19 cellular contexts compared by ENCODE assay signal in the genomic region with DNA sequence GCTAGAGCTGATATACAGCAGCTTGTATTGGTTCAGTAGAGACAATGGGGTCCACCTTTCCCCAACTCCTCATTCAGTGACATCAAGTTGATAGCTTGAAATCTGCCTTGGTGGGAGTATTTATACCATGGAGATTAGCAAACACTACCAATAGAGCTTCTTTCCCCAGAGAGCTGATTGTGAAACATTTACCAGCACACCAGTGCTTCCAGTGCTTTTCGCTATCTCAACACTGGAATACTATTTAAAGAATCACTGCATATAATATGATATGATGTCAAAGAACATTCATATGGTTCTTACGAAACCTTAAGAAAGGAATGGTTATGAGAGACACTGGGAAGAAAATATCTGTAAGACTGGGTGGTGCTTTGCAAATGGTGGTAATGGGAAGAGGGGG.
"Had no signal": no experiment of that assay in that cellular context is flagged by ENCODE, and none has a peak within 500 bp of the region (broad histone marks: within the 10 kb centered on the region; RNA-seq: fewer than 3 reads in every experiment).

No MANE protein-coding gene starts in this region.

- H3K27me3 ChIP-seq: gastrocnemius medialis, heart left ventricle, ovary, upper lobe of right lung had no signal

- DNase-seq: activated CD4-positive, alpha-beta T cell treated with anti-CD3 and anti-CD28 coated beads, Interleukin-2, amount 50 U/mL, for 1 hour; activated CD4-positive, CD25-positive, alpha-beta regulatory T cell; activated CD8-positive, alpha-beta memory T cell treated with anti-CD3 and anti-CD28 coated beads for 24 hours; activated gamma-delta T cell treated with Interleukin-2 at 50 U/mL for 16 hours; activated naive CD8-positive, alpha-beta T cell treated with anti-CD3 and anti-CD28 coated beads for 36 hours; aorta; dorsolateral prefrontal cortex; endodermal cell; gastrocnemius medialis; heart left ventricle; immature natural killer cell; naive B cell; ovary; stimulated activated CD4-positive, alpha-beta T cell treated with anti-CD3 and anti-CD28 coated beads, Interleukin-1b, Interleukin-23, amount 100 ng/mL, for 48 hours; stimulated activated naive CD8-positive, alpha-beta T cell treated with anti-CD3 and anti-CD28 coated beads, Interleukin-15, amount 100 ng/mL, for 72 hours; upper lobe of right lung had no signal

- H3K27ac ChIP-seq: cardiac muscle cell, dorsolateral prefrontal cortex, gastrocnemius medialis, heart left ventricle, neural progenitor cell, ovary, upper lobe of right lung had no signal

- H3K36me3 ChIP-seq: cardiac muscle cell, gastrocnemius medialis, heart left ventricle, neural progenitor cell, ovary, upper lobe of right lung had no signal

- H3K9ac ChIP-seq: neural progenitor cell had no signal

- H3K9me3 ChIP-seq: gastrocnemius medialis, heart left ventricle, ovary, upper lobe of right lung had no signal

- H3K4me3 ChIP-seq: cardiac muscle cell, dorsolateral prefrontal cortex, gastrocnemius medialis, heart left ventricle, lung, neural progenitor cell, ovary, upper lobe of right lung had no signal

- H2AFZ ChIP-seq: neural progenitor cell had no signal

- H3K4me1 ChIP-seq: gastrocnemius medialis, heart left ventricle, upper lobe of right lung had no signal

- H3K4me2 ChIP-seq: neural progenitor cell had no signal
